In the genomic region with DNA sequence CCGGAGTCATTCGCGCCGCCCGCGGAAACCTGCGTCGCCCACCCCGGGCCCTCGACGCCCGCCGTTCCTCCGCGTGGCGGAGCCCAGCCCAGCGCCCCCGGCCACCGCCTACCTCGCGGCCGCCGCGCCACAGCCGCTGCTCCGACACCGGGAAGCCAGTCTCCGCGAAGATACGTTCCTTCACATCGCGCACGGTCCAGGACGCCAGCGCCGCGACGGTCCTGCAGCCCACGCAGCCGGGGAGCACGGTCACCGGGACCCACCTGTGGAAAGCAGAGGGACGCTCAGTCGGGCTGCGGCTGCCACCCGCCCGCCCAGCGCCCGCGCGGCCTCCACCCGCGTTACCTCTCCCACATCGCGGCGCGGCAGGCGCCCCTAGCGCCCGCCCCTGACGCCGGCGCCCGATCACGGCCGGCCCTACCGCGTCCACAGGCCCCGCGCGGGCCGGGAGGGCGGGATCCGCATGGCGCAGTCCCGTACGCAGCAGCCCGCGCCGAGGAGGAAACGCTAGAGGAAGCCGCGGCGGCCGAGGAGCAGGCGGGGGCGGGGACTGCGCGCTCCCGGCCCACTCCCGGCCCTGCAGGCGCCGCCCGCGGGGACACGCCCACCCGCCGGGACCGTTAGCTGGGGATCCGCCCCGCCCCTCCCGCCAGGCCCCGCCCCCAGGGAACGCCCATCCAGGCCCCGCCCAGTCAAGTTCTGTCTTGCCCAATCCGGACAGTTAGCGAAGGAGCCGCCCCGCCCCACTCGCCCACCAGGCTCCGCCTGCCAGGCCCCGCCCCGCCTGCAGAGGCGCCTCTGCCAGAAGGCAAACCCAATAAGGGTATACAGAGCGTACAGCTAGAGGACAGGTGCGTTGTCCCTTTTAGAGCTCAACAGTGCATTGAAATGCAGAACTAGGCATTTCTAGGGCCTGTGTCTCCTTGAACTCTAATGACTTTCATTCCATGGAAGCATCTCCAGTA, we compare ENCODE assay signal across 8 cellular contexts. TPM values are rescaled to one million over a fixed set of nuclear protein-coding genes. Genes with fewer than 3 reads are reported as not detected.
DNase-seq lines count a peak whose midpoint lies in the region; ATAC-seq and TF ChIP-seq lines count a peak whose summit lies in the region.

No MANE protein-coding gene starts in this region.

- H3K4me3 ChIP-seq in adrenal gland (peak overlapping the region; percentile 53 to 97 (median 68)), upper lobe of right lung (peak overlapping the region; percentile 76)

- H3K27me3 ChIP-seq in adrenal gland (no peaks in the 10 kb centered on the region), upper lobe of right lung (no peaks in the 10 kb centered on the region)

- 0 to 2% (median 1%) methylated on average over 22 to 116 of the region's 116 CpGs for whole genome bisulfite sequencing in adrenal gland, 4 donors

- intact Hi-C loops in adrenal gland (cut with DNase I) (no loop called here), left cardiac atrium (cut with DNase I) (no loop called here), posterior vena cava (cut with DNase I) (loop anchor here in 1 of 2 donors (5.0 kb wide), 1 partner anchor 52 kb away; no protein-coding TSS in a partner anchor), upper lobe of right lung (cut with DNase I) (no loop called here)

- H3K9me3 ChIP-seq in adrenal gland (replicated peaks in 1 of 3): no peaks in the 10 kb centered on the region
- H3K9me3 ChIP-seq in upper lobe of right lung: no peaks in the 10 kb centered on the region

- H3K4me1 ChIP-seq in adrenal gland (replicated peaks in 1 of 2): peaks cover 0 to 33% of the 10 kb centered on the region in 2 donors
- H3K4me1 ChIP-seq in upper lobe of right lung: peaks cover 17% of the 10 kb centered on the region

- TF ChIP-seq CTCF in GM12874 (IDR thresholded peaks at IDR 0.05; ENCODE audit: insufficient read depth, low read depth, low read length) (peak; percentile 26; the same call in 1 of the 2 replicates), adrenal gland (IDR thresholded peaks at IDR 0.05) (peak in 3 of 6 experiments; percentile 8 to 39 (median 36)), upper lobe of right lung (IDR thresholded peaks at IDR 0.05) (peak; percentile 26)

- DNase-seq in NCI-H1105 treated with DMSO at 0.1 percent for 48 hours (lab: John Stamatoyannopoulos, UW): peak; percentile 59
- peak; percentile 63 to 86 for DNase-seq in SW 1271 (lab: John Stamatoyannopoulos, UW)
- peak; percentile 97 to 98 (median 98) for DNase-seq in adrenal gland
- peak; percentile 97 for DNase-seq in left cardiac atrium
- peak; percentile 99 for DNase-seq in posterior vena cava (ENCODE audit: low spot score)
- DNase-seq in upper lobe of right lung: peak; percentile 97

- H3K27ac ChIP-seq in adrenal gland (peak overlapping the region in 4 of 5 donors; percentile 74 to 95 (median 90)), upper lobe of right lung (peak overlapping the region; percentile 80)

- peak; percentile 51 to 74 for TF ChIP-seq POLR2A in adrenal gland (IDR thresholded peaks at IDR 0.05)

- ATAC-seq in HG02678 (IDR thresholded peaks at IDR 0.05; ENCODE audit: unreplicated experiment): peak; percentile 85
- peak; percentile 95 to 96 for ATAC-seq in left cardiac atrium
- ATAC-seq in upper lobe of right lung: peak; percentile 99

- H3K36me3 ChIP-seq in adrenal gland (replicated peaks in 1 of 2) (peaks cover 0 to 2% of the 10 kb centered on the region in 2 donors), upper lobe of right lung (peaks cover 6% of the 10 kb centered on the region)

RNA-seq across cellular contexts. Expression of a gene that starts 58.2 kb away (rescaled TPM):
- total RNA-seq in adrenal gland: 10 to 100 TPM in 2 of 8 donors, 1 to 10 TPM in 6; 5.9 to 11.8 (median 7.9) TPM
- 1 to 10 TPM; 5.6 to 7.6 (median 6.4) TPM for polyA plus RNA-seq in adrenal gland
- total RNA-seq in left cardiac atrium: 10 to 100 TPM; 12.1 to 23.3 TPM
- total RNA-seq in posterior vena cava: 10 to 100 TPM; 32.6 to 61.2 TPM
- 7.0 TPM for total RNA-seq in upper lobe of right lung

Comparison
In these comparisons a context has a peak if more than half of its experiments do, and no peak if none do; other contexts are left out.
1. Peak in every context shown above with its lines: DNase-seq, ATAC-seq, H3K4me3 ChIP-seq and H3K27ac ChIP-seq.